27 cellular contexts compared by ENCODE assay signal in the genomic region with DNA sequence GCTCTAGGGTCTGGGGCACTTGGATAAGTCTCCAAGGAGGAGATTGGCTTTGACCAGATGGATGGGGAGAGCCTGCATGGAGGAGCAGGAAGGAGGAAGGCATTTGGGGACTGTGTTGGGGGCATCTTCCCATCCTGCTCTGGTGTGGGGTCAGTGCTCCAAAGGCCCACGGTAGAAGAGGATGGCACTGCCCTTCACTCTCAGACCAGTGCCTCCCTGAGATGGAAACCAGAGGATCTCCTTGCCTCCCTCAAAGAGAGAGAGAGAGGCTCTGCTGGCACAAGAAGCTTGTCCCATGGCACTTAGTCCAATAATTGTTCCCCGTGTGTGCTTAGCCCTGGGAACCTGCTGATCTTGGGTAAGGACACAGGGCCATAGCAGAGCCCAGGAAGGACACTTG. TPM values are rescaled to one million over a fixed set of nuclear protein-coding genes. Genes with fewer than 3 reads are reported as not detected.
A peak's percentile ranks its signal among the peaks of the same experiment; 100 is the strongest.
DNase-seq lines count a peak whose midpoint lies in the region; ATAC-seq, FAIRE-seq and TF ChIP-seq lines count a peak whose summit lies in the region.
"Had no signal": no experiment of that assay in that cellular context is flagged by ENCODE, and none has a peak within 500 bp of the region (broad histone marks: within the 10 kb centered on the region; RNA-seq: fewer than 3 reads in every experiment).

No MANE protein-coding gene starts in this region.

- H3K27ac Mint-ChIP-seq in activated CD4-positive, alpha-beta T cell treated with anti-CD3 and anti-CD28 coated beads, Interleukin-2, amount 10 ng/mL, durations not matched to agents 24 days and 14 days, result no peak overlapping the region
- H3K27ac Mint-ChIP-seq in neural progenitor cell, result peak overlapping the region; percentile 47

- H3K9ac ChIP-seq in K562 (ENCODE audit: insufficient read depth in 1 of 2, low read depth in 2 of 2, low read length in 2 of 2) (no peak overlapping the region; a peak in 1 of 4 replicates), neural progenitor cell (no peak overlapping the region)

- no peak for FAIRE-seq in K562 (lab: Jason Lieb, UNC)
- FAIRE-seq: GM18507, HTR-8/SVneo, RCC 7860 had no signal

- peak; percentile 52 for DNase-seq in activated CD4-positive, alpha-beta T cell treated with anti-CD3 and anti-CD28 coated beads, Interleukin-2, amount 10 ng/mL, durations not matched to agents 24 days and 14 days
- no peak for DNase-seq in activated CD4-positive, alpha-beta T cell treated with anti-CD3 and anti-CD28 coated beads, Interleukin-2, amount 50 U/mL, for 48 hours
- DNase-seq in A673 (ENCODE audit: low spot score) (no peak), K562 (ENCODE audit: extremely low read depth in 1 of 4, low spot score in 3 of 4) (no peak), neural progenitor cell (ENCODE audit: low spot score) (no peak), HEK293T (ENCODE audit: extremely low spot score) (no peak), NCI-H2227 (lab: John Stamatoyannopoulos, UW; ENCODE audit: unreplicated experiment) (no peak)
- DNase-seq: ACHN; BE2C; CD8-positive, alpha-beta memory T cell; DMS79 treated with DMSO at 0.1 percent for 48 hours; MG63; NCI-H1105 treated with DMSO at 0.1 percent for 48 hours; NCI-H146; NCI-H1930; NCI-H2107; NCI-H446; NCI-H524 treated with DMSO at 0.1 percent for 48 hours; NCI-H774; SIG-M5 had no signal

- peaks cover 9% of the 10 kb centered on the region for H3K27me3 Mint-ChIP-seq in activated CD4-positive, alpha-beta T cell treated with anti-CD3 and anti-CD28 coated beads, Interleukin-2, amount 10 ng/mL, durations not matched to agents 24 days and 14 days
- H3K27me3 Mint-ChIP-seq in neural progenitor cell (ENCODE audit: insufficient read depth, low read depth), result peaks cover 11% of the 10 kb centered on the region

- TF ChIP-seq RAD21 in K562 (CRISPR knock-in tag; conservative IDR thresholded peaks at IDR 0.05 in 1 of 2, IDR thresholded peaks at IDR 0.05 in 1 of 2), result no peak

- ATAC-seq in K562 (no peak), HG02642 (IDR thresholded peaks at IDR 0.05; ENCODE audit: poor library complexity, unreplicated experiment) (no peak)

- no peak for TF ChIP-seq EP300 in K562 (IDR thresholded peaks at IDR 0.05; ENCODE audit: low read length)

- H3K27ac ChIP-seq in A673 (ENCODE audit: low read depth, low read length, poor library complexity, severe bottlenecking) (peak overlapping the region; percentile 57), K562 (ENCODE audit: extremely low read depth, low read depth, low read length) (no peak overlapping the region), neural progenitor cell (no peak overlapping the region)
- H3K27ac ChIP-seq: 22Rv1 had no signal

- H4K20me1 ChIP-seq in K562 (replicated peaks; ENCODE audit: control insufficient read depth, insufficient read depth, low read length) (no peaks in the 10 kb centered on the region), neural progenitor cell (ENCODE audit: low read depth) (no peaks in the 10 kb centered on the region)

- H3K4me2 ChIP-seq in K562 (ENCODE audit: insufficient read depth, low read length) (no peak overlapping the region), neural progenitor cell (no peak overlapping the region)

- H3K4me3 ChIP-seq in A673 (ENCODE audit: low read depth, low read length, poor library complexity, severe bottlenecking) (no peak overlapping the region), K562 (no peak overlapping the region), neural progenitor cell (no peak overlapping the region)
- H3K4me3 ChIP-seq: MG63 had no signal

- H3K4me1 ChIP-seq in A673 (ENCODE audit: insufficient read depth, low read length, poor library complexity, severe bottlenecking) (peaks cover 19% of the 10 kb centered on the region), K562 (replicated peaks in 1 of 2; ENCODE audit: control insufficient read depth in 2 of 2, insufficient read depth in 2 of 2, low read length in 2 of 2) (peaks cover 26 to 49% of the 10 kb centered on the region in 2 experiments), neural progenitor cell (peaks cover 9% of the 10 kb centered on the region)

- H3K9me3 Mint-ChIP-seq in activated CD4-positive, alpha-beta T cell treated with anti-CD3 and anti-CD28 coated beads, Interleukin-2, amount 10 ng/mL, durations not matched to agents 24 days and 14 days, result no peaks in the 10 kb centered on the region
- peaks cover 14% of the 10 kb centered on the region for H3K9me3 Mint-ChIP-seq in neural progenitor cell
- H3K9me3 Mint-ChIP-seq: CD8-positive, alpha-beta memory T cell had no signal

- H3K36me3 ChIP-seq in A673 (ENCODE audit: insufficient read depth, low read length, poor library complexity, severe bottlenecking), result no peaks in the 10 kb centered on the region
- no peaks in the 10 kb centered on the region for H3K36me3 ChIP-seq in K562 (ENCODE audit: control insufficient read depth, insufficient read depth, low read length)
- no peaks in the 10 kb centered on the region for H3K36me3 ChIP-seq in neural progenitor cell
- H3K36me3 ChIP-seq: BE2C, MG63 had no signal

- H3K79me2 ChIP-seq in K562 (ENCODE audit: control insufficient read depth, insufficient read depth, low read length), result no peaks in the 10 kb centered on the region
- H3K79me2 ChIP-seq in neural progenitor cell (ENCODE audit: low read depth), result no peaks in the 10 kb centered on the region

- POLR2A ChIA-PET in A673 (lab: Charles Lee; ENCODE audit: low non-redundant PET), result no interaction called here
- POLR2A ChIA-PET in K562 (lab: Yijun Ruan, JAX), result interaction anchor here (1.0 to 6.4 kb wide), 7 partner anchors 15 to 133 kb away, joined by 3 to 44 read pairs (median 8); partner anchors contain the start of genes GNAI3 and GSTM4
- POLR2A ChIA-PET in HEK293T (lab: Yijun Ruan, JAX), result interaction anchor here (2.5 to 6.6 kb wide), 2 partner anchors 92 to 95 kb away, joined by 15 to 79 read pairs; partner anchors contain the start of gene GNAI3

- no peak overlapping the region for H2AFZ ChIP-seq in K562 (ENCODE audit: low read depth, low read length)
- H2AFZ ChIP-seq in neural progenitor cell (replicated peaks), result no peak overlapping the region

- no peak overlapping the region for H3K4me3 Mint-ChIP-seq in activated CD4-positive, alpha-beta T cell treated with anti-CD3 and anti-CD28 coated beads, Interleukin-2, amount 10 ng/mL, durations not matched to agents 24 days and 14 days
- H3K4me3 Mint-ChIP-seq in neural progenitor cell, result no peak overlapping the region
- H3K4me3 Mint-ChIP-seq: CD14-positive monocyte; CD8-positive, alpha-beta memory T cell had no signal

- intact Hi-C loops in activated CD4-positive, alpha-beta T cell treated with anti-CD3 and anti-CD28 coated beads, Interleukin-2, amount 10 ng/mL, durations not matched to agents 24 days and 14 days (cut with micrococcal nuclease), result no loop called here
- intact Hi-C loops in A673 (cut with micrococcal nuclease; ENCODE audit: unreplicated experiment) (loop anchor here (5.0 kb wide), 3 partner anchors 94 to 346 kb away; partner anchors contain the start of gene GNAI3), K562 (cut with micrococcal nuclease) (loop anchor here (2.0 to 10.0 kb wide), 3 partner anchors 61 to 473 kb away; partner anchors contain the start of genes AHCYL1 and UBL4B)

- 10% methylated on average over 2 of the region's 2 CpGs for WGBS in K562 (ENCODE audit: insufficient coverage, low coverage, missing lambda C conversion rate)

- CTCF ChIA-PET in A673 (lab: Charles Lee), result interaction anchor here (1.0 to 3.6 kb wide), 5 partner anchors 10 to 343 kb away, joined by 3 to 36 read pairs (median 27); partner anchors contain the start of gene AHCYL1
- CTCF ChIA-PET in K562 (lab: Yijun Ruan, JAX; ENCODE audit: low intra/inter-chr PET ratio), result interaction anchor here (1.5 to 6.9 kb wide), 2 partner anchors 9 to 132 kb away, joined by 6 to 77 read pairs; no protein-coding TSS in a partner anchor
- CTCF ChIA-PET in HEK293T (lab: Yijun Ruan, JAX), result interaction anchor here (0.6 to 6.9 kb wide), 12 partner anchors 9 to 1700 kb away, joined by 3 to 118 read pairs (median 10); partner anchors contain the start of gene GNAI3

- no peaks in the 10 kb centered on the region for H3F3A ChIP-seq in neural progenitor cell (ENCODE audit: low read depth)

- no peak for TF ChIP-seq CTCF in A673 (conservative IDR thresholded peaks at IDR 0.05; ENCODE audit: low read depth, low read length)
- no peak for TF ChIP-seq CTCF in K562 (IDR thresholded peaks at IDR 0.05 in 2 of 3, conservative IDR thresholded peaks at IDR 0.05 in 1 of 3; ENCODE audit: insufficient read depth in 2 of 3, low read depth in 1 of 3, low read length in 3 of 3)
- TF ChIP-seq CTCF in neural progenitor cell (IDR thresholded peaks at IDR 0.05), result no peak

- no peak for TF ChIP-seq POLR2A in K562 (conservative IDR thresholded peaks at IDR 0.05)

- no peaks in the 10 kb centered on the region for H3K36me3 Mint-ChIP-seq in activated CD4-positive, alpha-beta T cell treated with anti-CD3 and anti-CD28 coated beads, Interleukin-2, amount 10 ng/mL, durations not matched to agents 24 days and 14 days (ENCODE audit: low read depth)
- H3K36me3 Mint-ChIP-seq in neural progenitor cell, result no peaks in the 10 kb centered on the region
- H3K36me3 Mint-ChIP-seq: CD8-positive, alpha-beta memory T cell had no signal

- no peaks in the 10 kb centered on the region for H3K9me3 ChIP-seq in A673 (ENCODE audit: low read depth, low read length, poor library complexity, severe bottlenecking)
- no peaks in the 10 kb centered on the region; the same call in 1 of the 2 replicates for H3K9me3 ChIP-seq in K562 (replicated peaks; ENCODE audit: control insufficient read depth, insufficient read depth, low read depth, low read length)
- no peaks in the 10 kb centered on the region for H3K9me3 ChIP-seq in neural progenitor cell (ENCODE audit: low read depth)
- H3K9me3 ChIP-seq: BE2C, MG63 had no signal

- H3K27me3 ChIP-seq in A673 (replicated peaks; ENCODE audit: insufficient read depth, low read depth, low read length, poor library complexity) (no peaks in the 10 kb centered on the region), K562 (ENCODE audit: control insufficient read depth in 2 of 2, insufficient read depth in 2 of 2, low read length in 2 of 2) (no peaks in the 10 kb centered on the region; a peak in 1 of 5 replicates), neural progenitor cell (peaks cover 8% of the 10 kb centered on the region)
- H3K27me3 ChIP-seq: BE2C, MG63 had no signal

- BruUV-seq in A673 (replicated peaks; lab: Mats Ljungman, UMichigan) (no TSS peak), K562 (replicated peaks; lab: Mats Ljungman, UMichigan) (no TSS peak)

- H3K9me1 ChIP-seq in K562 (ENCODE audit: control insufficient read depth, insufficient read depth, low read length), result no peaks in the 10 kb centered on the region

- in situ Hi-C loops in K562 (cut with MboI), result loop anchor here (5.0 to 10.0 kb wide), 3 partner anchors 131 to 373 kb away; no protein-coding TSS in a partner anchor

- H3K4me1 Mint-ChIP-seq in activated CD4-positive, alpha-beta T cell treated with anti-CD3 and anti-CD28 coated beads, Interleukin-2, amount 10 ng/mL, durations not matched to agents 24 days and 14 days, result peaks cover 13% of the 10 kb centered on the region
- H3K4me1 Mint-ChIP-seq in neural progenitor cell, result peaks cover 28% of the 10 kb centered on the region

RNA-seq across cellular contexts. Expression of gene GSTM4, which starts 14.6 kb away (rescaled TPM):
- total RNA-seq in activated CD4-positive, alpha-beta T cell treated with anti-CD3 and anti-CD28 coated beads, Interleukin-2, amount 10 ng/mL, durations not matched to agents 24 days and 14 days, result 6.8 and 9.9 TPM in 2 replicates
- total RNA-seq in A673 (2021) (173 and 188 TPM in 2 replicates), K562 (2014; rRNA removed) (18.8 and 26.8 TPM in 2 replicates), K562 (2014; rRNA removed; fragmentation: Illumina TruSeq; extraction: Trizol) (21.0 and 22.2 TPM in 2 replicates), K562 (2015; rRNA removed; fragmentation: Illumina TruSeq; extraction: Trizol) (25.0 and 29.7 TPM in 2 replicates), K562 (2021) (38.8 and 41.0 TPM in 2 replicates), neural progenitor cell (ENCODE audit: low replicate concordance) (4.3 and 17.3 TPM in 2 replicates)
- total RNA-seq in K562 (2011; cell fraction: chromatin; rRNA removed; ENCODE audit: low replicate concordance), result 32.6 and 57.2 TPM in 2 replicates
- total RNA-seq in K562 (2011; cell fraction: nucleolus; rRNA removed), result 42.2 and 42.5 TPM in 2 replicates
- total RNA-seq in K562 (2011; cell fraction: nucleoplasm; rRNA removed), result 35.5 and 39.5 TPM in 2 replicates
- polyA plus RNA-seq in K562 (2011; rRNA removed) (45.0 and 57.0 TPM in 2 replicates), K562 (2014; fragmentation: Illumina TruSeq; extraction: Trizol) (53.4 and 56.1 TPM in 2 replicates), K562 (2014; fragmentation: Nextera tagmentation; extraction: Ambion mirVana) (10 to 100 TPM; 30.5 to 39.2 TPM), K562 (2014; rRNA removed) (38.4 and 46.2 TPM in 2 replicates)
- 55.3 and 58.1 TPM in 2 replicates for polyA plus RNA-seq in K562 (2011; cell fraction: cytosol; rRNA removed)
- polyA plus RNA-seq in K562 (2011; cell fraction: nucleus; rRNA removed), result 108 and 111 TPM in 2 replicates
- polyA plus RNA-seq in K562 (2012), result 44.6 and 53.5 TPM in 2 replicates
- 26.7 and 29.8 TPM in 2 replicates for polyA minus RNA-seq in K562 (2011; rRNA and poly(A)+ RNA removed)
- 19.7 and 21.8 TPM in 2 replicates for polyA minus RNA-seq in K562 (2011; cell fraction: cytosol; rRNA and poly(A)+ RNA removed)
- 24.2 and 40.5 TPM in 2 replicates for polyA minus RNA-seq in K562 (2011; cell fraction: nucleus; rRNA and poly(A)+ RNA removed)

RNA-seq across cellular contexts. Expression of gene AMPD2, which starts 21.7 kb away (rescaled TPM):
- total RNA-seq in activated CD4-positive, alpha-beta T cell treated with anti-CD3 and anti-CD28 coated beads, Interleukin-2, amount 10 ng/mL, durations not matched to agents 24 days and 14 days, result 92.2 and 97.8 TPM in 2 replicates
- total RNA-seq in A673 (2021) (119 and 132 TPM in 2 replicates), K562 (2014; rRNA removed) (51.0 and 57.1 TPM in 2 replicates), K562 (2014; rRNA removed; fragmentation: Illumina TruSeq; extraction: Trizol) (11.5 and 17.8 TPM in 2 replicates), K562 (2015; rRNA removed; fragmentation: Illumina TruSeq; extraction: Trizol) (27.1 and 28.4 TPM in 2 replicates), K562 (2021) (74.1 and 77.7 TPM in 2 replicates), neural progenitor cell (ENCODE audit: low replicate concordance) (22.9 and 49.8 TPM in 2 replicates)
- 140 and 447 TPM in 2 replicates for total RNA-seq in K562 (2011; cell fraction: chromatin; rRNA removed; ENCODE audit: low replicate concordance)
- total RNA-seq in K562 (2011; cell fraction: nucleolus; rRNA removed), result 236 and 252 TPM in 2 replicates
- 132 and 154 TPM in 2 replicates for total RNA-seq in K562 (2011; cell fraction: nucleoplasm; rRNA removed)
- polyA plus RNA-seq in K562 (2011; rRNA removed) (28.2 and 67.7 TPM in 2 replicates), K562 (2014; fragmentation: Illumina TruSeq; extraction: Trizol) (48.2 and 51.1 TPM in 2 replicates), K562 (2014; fragmentation: Nextera tagmentation; extraction: Ambion mirVana) (1 to 10 TPM; 2.0 to 4.0 TPM), K562 (2014; rRNA removed) (43.8 and 55.6 TPM in 2 replicates)
- 33.1 and 34.0 TPM in 2 replicates for polyA plus RNA-seq in K562 (2011; cell fraction: cytosol; rRNA removed)
- polyA plus RNA-seq in K562 (2011; cell fraction: nucleus; rRNA removed), result 436 and 581 TPM in 2 replicates
- 54.7 and 59.0 TPM in 2 replicates for polyA plus RNA-seq in K562 (2012)
- polyA minus RNA-seq in K562 (2011; rRNA and poly(A)+ RNA removed), result 21.0 and 24.7 TPM in 2 replicates
- polyA minus RNA-seq in K562 (2011; cell fraction: cytosol; rRNA and poly(A)+ RNA removed), result 32.1 and 40.5 TPM in 2 replicates
- polyA minus RNA-seq in K562 (2011; cell fraction: nucleus; rRNA and poly(A)+ RNA removed), result 99.8 and 119 TPM in 2 replicates

RNA-seq across cellular contexts. Expression of gene GNAT2, which starts 21.9 kb away (rescaled TPM):
- 0.33 TPM in 2 replicates for total RNA-seq in activated CD4-positive, alpha-beta T cell treated with anti-CD3 and anti-CD28 coated beads, Interleukin-2, amount 10 ng/mL, durations not matched to agents 24 days and 14 days
- total RNA-seq in A673 (2021) (not detected in 2 replicates), K562 (2014; rRNA removed) (0.33 TPM in 1 of 2 replicates, not detected in the other), K562 (2014; rRNA removed; fragmentation: Illumina TruSeq; extraction: Trizol) (0.25 and 0.29 TPM in 2 replicates), K562 (2015; rRNA removed; fragmentation: Illumina TruSeq; extraction: Trizol) (0.33 and 0.60 TPM in 2 replicates), K562 (2021) (0.16 and 0.47 TPM in 2 replicates), neural progenitor cell (ENCODE audit: low replicate concordance) (0.25 TPM in 1 of 2 replicates, not detected in the other)
- not detected in 2 replicates for total RNA-seq in K562 (2011; cell fraction: chromatin; rRNA removed; ENCODE audit: low replicate concordance)
- total RNA-seq in K562 (2011; cell fraction: nucleolus; rRNA removed), result not detected in 2 replicates
- not detected in 2 replicates for total RNA-seq in K562 (2011; cell fraction: nucleoplasm; rRNA removed)
- polyA plus RNA-seq in K562 (2011; rRNA removed) (0.27 and 0.32 TPM in 2 replicates), K562 (2014; fragmentation: Illumina TruSeq; extraction: Trizol) (0.52 and 0.90 TPM in 2 replicates), K562 (2014; fragmentation: Nextera tagmentation; extraction: Ambion mirVana) (under 1 TPM; 0.06 to 0.22 TPM), K562 (2014; rRNA removed) (0.07 TPM in 1 of 2 replicates, not detected in the other)
- 0.19 TPM in 1 of 2 replicates, not detected in the other for polyA plus RNA-seq in K562 (2011; cell fraction: cytosol; rRNA removed)
- 0.37 TPM in 1 of 2 replicates, not detected in the other for polyA plus RNA-seq in K562 (2011; cell fraction: nucleus; rRNA removed)
- 0.42 and 0.46 TPM in 2 replicates for polyA plus RNA-seq in K562 (2012)
- polyA minus RNA-seq in K562 (2011; rRNA and poly(A)+ RNA removed), result 0.63 and 0.81 TPM in 2 replicates
- not detected in 2 replicates for polyA minus RNA-seq in K562 (2011; cell fraction: cytosol; rRNA and poly(A)+ RNA removed)
- polyA minus RNA-seq in K562 (2011; cell fraction: nucleus; rRNA and poly(A)+ RNA removed), result 0.13 TPM in 1 of 2 replicates, not detected in the other
- polyA plus RNA-seq: CD14-positive monocyte; CD8-positive, alpha-beta memory T cell had no signal

RNA-seq across cellular contexts. Expression of gene GSTM2, which starts 26.5 kb away (rescaled TPM):
- 17.5 and 18.4 TPM in 2 replicates for total RNA-seq in activated CD4-positive, alpha-beta T cell treated with anti-CD3 and anti-CD28 coated beads, Interleukin-2, amount 10 ng/mL, durations not matched to agents 24 days and 14 days
- total RNA-seq in A673 (2021) (47.3 and 62.2 TPM in 2 replicates), K562 (2014; rRNA removed) (1.6 TPM in 2 replicates), K562 (2014; rRNA removed; fragmentation: Illumina TruSeq; extraction: Trizol) (2.5 and 2.6 TPM in 2 replicates), K562 (2015; rRNA removed; fragmentation: Illumina TruSeq; extraction: Trizol) (4.2 TPM in 2 replicates), K562 (2021) (6.4 and 6.8 TPM in 2 replicates), neural progenitor cell (ENCODE audit: low replicate concordance) (15.6 and 24.2 TPM in 2 replicates)
- 18.6 and 26.2 TPM in 2 replicates for total RNA-seq in K562 (2011; cell fraction: chromatin; rRNA removed; ENCODE audit: low replicate concordance)
- 12.3 and 13.0 TPM in 2 replicates for total RNA-seq in K562 (2011; cell fraction: nucleolus; rRNA removed)
- 16.2 and 17.0 TPM in 2 replicates for total RNA-seq in K562 (2011; cell fraction: nucleoplasm; rRNA removed)
- polyA plus RNA-seq in K562 (2011; rRNA removed) (5.4 and 11.9 TPM in 2 replicates), K562 (2014; fragmentation: Illumina TruSeq; extraction: Trizol) (8.6 and 10.9 TPM in 2 replicates), K562 (2014; fragmentation: Nextera tagmentation; extraction: Ambion mirVana) (10 to 100 TPM; 12.4 to 15.1 TPM), K562 (2014; rRNA removed) (7.6 and 7.7 TPM in 2 replicates)
- 7.2 and 11.1 TPM in 2 replicates for polyA plus RNA-seq in K562 (2011; cell fraction: cytosol; rRNA removed)
- 53.6 and 78.5 TPM in 2 replicates for polyA plus RNA-seq in K562 (2011; cell fraction: nucleus; rRNA removed)
- 12.4 and 26.5 TPM in 2 replicates for polyA plus RNA-seq in K562 (2012)
- polyA minus RNA-seq in K562 (2011; rRNA and poly(A)+ RNA removed), result 4.1 and 4.3 TPM in 2 replicates
- 0.95 and 2.5 TPM in 2 replicates for polyA minus RNA-seq in K562 (2011; cell fraction: cytosol; rRNA and poly(A)+ RNA removed)
- 5.1 and 10.0 TPM in 2 replicates for polyA minus RNA-seq in K562 (2011; cell fraction: nucleus; rRNA and poly(A)+ RNA removed)

RNA-seq across cellular contexts. Expression of gene GSTM1, which starts 46.3 kb away (rescaled TPM):
- 92.2 and 94.2 TPM in 2 replicates for total RNA-seq in activated CD4-positive, alpha-beta T cell treated with anti-CD3 and anti-CD28 coated beads, Interleukin-2, amount 10 ng/mL, durations not matched to agents 24 days and 14 days
- total RNA-seq in A673 (2021), result 166 TPM in 2 replicates
- 0.65 and 0.70 TPM in 2 replicates for total RNA-seq in K562 (2011; cell fraction: chromatin; rRNA removed; ENCODE audit: low replicate concordance)
- not detected in 2 replicates for total RNA-seq in K562 (2011; cell fraction: nucleolus; rRNA removed)
- not detected in 2 replicates for total RNA-seq in K562 (2011; cell fraction: nucleoplasm; rRNA removed)
- total RNA-seq in K562 (2014; rRNA removed), result not detected in 2 replicates
- not detected in 2 replicates for total RNA-seq in K562 (2014; rRNA removed; fragmentation: Illumina TruSeq; extraction: Trizol)
- total RNA-seq in K562 (2015; rRNA removed; fragmentation: Illumina TruSeq; extraction: Trizol), result not detected in 2 replicates
- not detected in 2 replicates for total RNA-seq in K562 (2021)
- polyA plus RNA-seq in K562 (2011; rRNA removed), result 0.14 TPM in 1 of 2 replicates, not detected in the other
- polyA plus RNA-seq in K562 (2011; cell fraction: cytosol; rRNA removed), result 0.21 and 0.29 TPM in 2 replicates
- polyA plus RNA-seq in K562 (2011; cell fraction: nucleus; rRNA removed), result 0.59 and 1.3 TPM in 2 replicates
- 0.07 and 0.40 TPM in 2 replicates for polyA plus RNA-seq in K562 (2012)
- polyA plus RNA-seq in K562 (2014; fragmentation: Illumina TruSeq; extraction: Trizol), result not detected in 2 replicates
- polyA plus RNA-seq in K562 (2014; fragmentation: Nextera tagmentation; extraction: Ambion mirVana), result not detected
- polyA plus RNA-seq in K562 (2014; rRNA removed), result not detected in 2 replicates
- 0.18 and 0.28 TPM in 2 replicates for polyA minus RNA-seq in K562 (2011; rRNA and poly(A)+ RNA removed)
- not detected in 2 replicates for polyA minus RNA-seq in K562 (2011; cell fraction: cytosol; rRNA and poly(A)+ RNA removed)
- polyA minus RNA-seq in K562 (2011; cell fraction: nucleus; rRNA and poly(A)+ RNA removed), result not detected in 2 replicates
- 13.8 and 20.8 TPM in 2 replicates for total RNA-seq in neural progenitor cell (ENCODE audit: low replicate concordance)
- total RNA-seq: CD8-positive, alpha-beta memory T cell; H4 had no signal
- polyA plus RNA-seq: CD8-positive, alpha-beta memory T cell had no signal
